Comparison of ENCODE assay signal across 1 cellular context in genomic region chr14:56153271-56153670, GRCh38.
TF ChIP-seq lines count a peak whose summit lies in the region.

No MANE protein-coding gene starts in this region.

TF ChIP-seq in IMR-90, 13 proteins besides CTCF, POLR2A, EP300 and RAD21 (continued from another document):
- TF ChIP-seq ELK1 (IDR thresholded peaks at IDR 0.05; ENCODE audit: borderline replicate concordance, low read depth, low read length) (no peak), FOS (IDR thresholded peaks at IDR 0.05; ENCODE audit: low read depth, low read length) (no peak), CEBPB (IDR thresholded peaks at IDR 0.05; ENCODE audit: low read depth, low read length) (no peak), USF2 (IDR thresholded peaks at IDR 0.05; ENCODE audit: low read depth, low read length) (no peak)
